ENCODE assay signal across 20 cellular contexts in the genomic region with DNA sequence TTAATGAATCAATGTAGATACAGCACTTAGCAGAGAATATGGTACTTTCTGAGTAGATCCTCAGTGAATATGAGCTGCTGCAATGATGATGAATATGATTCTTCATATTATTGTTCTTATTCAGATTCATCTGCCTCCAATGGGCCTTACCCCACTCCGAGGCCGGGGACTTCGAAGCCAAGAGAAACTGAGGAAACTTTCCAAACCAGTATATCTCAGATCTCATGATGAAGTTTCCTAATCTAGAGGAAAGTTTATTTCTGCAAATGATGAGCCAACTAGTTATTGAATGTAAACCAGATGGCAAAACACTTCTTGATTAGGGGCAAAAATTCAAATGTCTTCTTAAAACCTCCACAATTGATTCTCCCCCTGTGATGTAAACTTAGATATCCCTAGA. TPM values are rescaled to one million over a fixed set of nuclear protein-coding genes. Genes with fewer than 3 reads are reported as not detected.
DNase-seq lines count a peak whose midpoint lies in the region; ATAC-seq, FAIRE-seq and TF ChIP-seq lines count a peak whose summit lies in the region.
"Had no signal": no experiment of that assay in that cellular context is flagged by ENCODE, and none has a peak within 500 bp of the region (broad histone marks: within the 10 kb centered on the region; RNA-seq: fewer than 3 reads in every experiment).

No MANE protein-coding gene starts in this region.

- H3K9ac ChIP-seq in HCT116 (ENCODE audit: low read length): no peak overlapping the region

- intact Hi-C loops in HCT116 (cut with micrococcal nuclease): no loop called here
- intact Hi-C loops in dendritic cell treated with granulocyte-macrophage colony-stimulating factor and Interleukin-4, amounts not matched to agents 40 ng/mL and 50 ng/mL, for 4 days (cut with micrococcal nuclease): no loop called here

- no peaks in the 10 kb centered on the region for H4K20me1 ChIP-seq in HCT116 (ENCODE audit: insufficient read depth)

- H3K9me2 ChIP-seq in HCT116 (ENCODE audit: insufficient read depth): no peaks in the 10 kb centered on the region

- no peak overlapping the region for H3K4me2 ChIP-seq in HCT116 (ENCODE audit: low read length)
- H3K4me2 ChIP-seq: A549 had no signal

- DNase-seq in activated T-cell treated with anti-CD3 and anti-CD28 coated beads, Interleukin-2, amount 50 U/mL, for 72 hours: no peak
- no peak for DNase-seq in activated T-cell treated with anti-CD3 and anti-CD28 coated beads, Interleukin-2, amount 50 U/mL, for 4 hours
- DNase-seq in HCT116 (ENCODE audit: low read depth, low spot score) (no peak), mesenteric fat pad (ENCODE audit: low spot score) (peak; percentile 30), NCI-H510A (lab: John Stamatoyannopoulos, UW) (no peak), GM12891 (ENCODE audit: insufficient read length, low spot score) (no peak)
- DNase-seq: AML-193; Caco-2; CD4-positive, alpha-beta T cell; GOT3; H7 had no signal

- RAD21 ChIA-PET in HCT116 (lab: Charles Lee; ENCODE audit: low non-redundant PET in 1 of 2, low total read pairs in 2 of 2, uncharacterized antibody in 2 of 2, unreplicated experiment in 2 of 2): no interaction called here

- no peak for TF ChIP-seq RAD21 in HCT116 (IDR thresholded peaks at IDR 0.05; ENCODE audit: low read depth)

- H2AFZ ChIP-seq in HCT116 (ENCODE audit: low read depth, low read length, poor library complexity, severe bottlenecking): no peak overlapping the region

- H3K36me3 Mint-ChIP-seq in activated T-cell treated with anti-CD3 and anti-CD28 coated beads, Interleukin-2, amount 50 U/mL, for 72 hours (ENCODE audit: insufficient read depth in 2 of 2): peaks cover 1 to 3% of the 10 kb centered on the region in 2 donors
- peaks cover 13% of the 10 kb centered on the region for H3K36me3 Mint-ChIP-seq in activated T-cell treated with anti-CD3 and anti-CD28 coated beads, Interleukin-2, amount 50 U/mL, for 4 hours (ENCODE audit: insufficient read depth)
- H3K36me3 Mint-ChIP-seq in dendritic cell treated with granulocyte-macrophage colony-stimulating factor and Interleukin-4, amounts not matched to agents 40 ng/mL and 50 ng/mL, for 4 days (ENCODE audit: low read depth): peaks cover 10% of the 10 kb centered on the region

- H3K4me1 ChIP-seq in HCT116 (ENCODE audit: control insufficient read depth in 1 of 2, insufficient read depth in 2 of 2, low read length in 2 of 2): no peaks in the 10 kb centered on the region; a peak in 1 of 4 replicates
- H3K4me1 ChIP-seq: A549 had no signal

- no peak overlapping the region for H3K27ac ChIP-seq in HCT116 (ENCODE audit: low read depth, low read length)
- H3K27ac ChIP-seq: 22Rv1, A549, C4-2B had no signal

- no peaks in the 10 kb centered on the region for H3K27me3 Mint-ChIP-seq in activated T-cell treated with anti-CD3 and anti-CD28 coated beads, Interleukin-2, amount 50 U/mL, for 72 hours (ENCODE audit: low read depth)
- H3K27me3 Mint-ChIP-seq in activated T-cell treated with anti-CD3 and anti-CD28 coated beads, Interleukin-2, amount 50 U/mL, for 4 hours (ENCODE audit: low read depth): no peaks in the 10 kb centered on the region
- H3K27me3 Mint-ChIP-seq in dendritic cell treated with granulocyte-macrophage colony-stimulating factor and Interleukin-4, amounts not matched to agents 40 ng/mL and 50 ng/mL, for 4 days: no peaks in the 10 kb centered on the region
- H3K27me3 Mint-ChIP-seq: CD4-positive, alpha-beta T cell had no signal

- no peaks in the 10 kb centered on the region for H3K79me2 ChIP-seq in HCT116 (ENCODE audit: insufficient read depth, low read length)

- TF ChIP-seq CTCF in HCT116 (IDR thresholded peaks at IDR 0.05 in 2 of 3, conservative IDR thresholded peaks at IDR 0.05 in 1 of 3; ENCODE audit: borderline replicate concordance in 1 of 3, insufficient read depth in 1 of 3, low read depth in 2 of 3, low read length in 2 of 3): no peak

- ATAC-seq in activated T-cell treated with anti-CD3 and anti-CD28 coated beads, Interleukin-2, amount 50 U/mL, for 72 hours (replicated peaks in 1 of 2): no peak
- no peak for ATAC-seq in activated T-cell treated with anti-CD3 and anti-CD28 coated beads, Interleukin-2, amount 50 U/mL, for 4 hours
- ATAC-seq in HCT116: no peak
- ATAC-seq in GM18909 (IDR thresholded peaks at IDR 0.05; ENCODE audit: poor library complexity, unreplicated experiment): no peak
- ATAC-seq: A549 had no signal

- POLR2A ChIA-PET in HCT116 (lab: Charles Lee): no interaction called here

- H3K9me3 ChIP-seq in HCT116 (ENCODE audit: control insufficient read depth in 1 of 2, insufficient read depth in 1 of 2, low read depth in 1 of 2, low read length in 2 of 2): no peaks in the 10 kb centered on the region
- H3K9me3 ChIP-seq: A549, Caco-2 had no signal

- H3K27ac Mint-ChIP-seq in activated T-cell treated with anti-CD3 and anti-CD28 coated beads, Interleukin-2, amount 50 U/mL, for 72 hours: peak overlapping the region; percentile 33
- H3K27ac Mint-ChIP-seq in dendritic cell treated with granulocyte-macrophage colony-stimulating factor and Interleukin-4, amounts not matched to agents 40 ng/mL and 50 ng/mL, for 4 days: peak overlapping the region; percentile 58
- H3K27ac Mint-ChIP-seq: CD4-positive, alpha-beta T cell had no signal

- CTCF ChIA-PET in HCT116 (lab: Charles Lee): no interaction called here

- H3K9me3 Mint-ChIP-seq in activated T-cell treated with anti-CD3 and anti-CD28 coated beads, Interleukin-2, amount 50 U/mL, for 72 hours: no peaks in the 10 kb centered on the region
- H3K9me3 Mint-ChIP-seq in activated T-cell treated with anti-CD3 and anti-CD28 coated beads, Interleukin-2, amount 50 U/mL, for 4 hours: no peaks in the 10 kb centered on the region
- no peaks in the 10 kb centered on the region for H3K9me3 Mint-ChIP-seq in dendritic cell treated with granulocyte-macrophage colony-stimulating factor and Interleukin-4, amounts not matched to agents 40 ng/mL and 50 ng/mL, for 4 days

- no peak overlapping the region for H3K4me3 ChIP-seq in HCT116 (replicated peaks in 1 of 2; ENCODE audit: low read depth in 1 of 2, low read length in 2 of 2)
- H3K4me3 ChIP-seq: A549 had no signal

- H3K36me3 ChIP-seq in HCT116 (ENCODE audit: control insufficient read depth in 1 of 2, insufficient read depth in 2 of 2, low read length in 2 of 2): 0 out of 4 replicates have a peak, but pooled peaks cover 0 to 3% of the 10 kb centered on the region in 2 experiments

- peaks cover 4% of the 10 kb centered on the region for H3K4me1 Mint-ChIP-seq in activated T-cell treated with anti-CD3 and anti-CD28 coated beads, Interleukin-2, amount 50 U/mL, for 72 hours (ENCODE audit: low read depth)
- H3K4me1 Mint-ChIP-seq in activated T-cell treated with anti-CD3 and anti-CD28 coated beads, Interleukin-2, amount 50 U/mL, for 4 hours (ENCODE audit: low read depth): peaks cover 1% of the 10 kb centered on the region
- peaks cover 47% of the 10 kb centered on the region for H3K4me1 Mint-ChIP-seq in dendritic cell treated with granulocyte-macrophage colony-stimulating factor and Interleukin-4, amounts not matched to agents 40 ng/mL and 50 ng/mL, for 4 days (ENCODE audit: low read depth)

- no peak for FAIRE-seq in GM12891 (lab: Jason Lieb, UNC)
- FAIRE-seq: A549, G401.6, GM12892, GM18507, HTR-8/SVneo had no signal

- no peaks in the 10 kb centered on the region for H3K27me3 ChIP-seq in HCT116 (ENCODE audit: insufficient read depth, low read length)

- no peak for TF ChIP-seq POLR2A in HCT116 (IDR thresholded peaks at IDR 0.05; ENCODE audit: borderline replicate concordance, extremely low read depth, insufficient read depth, insufficient read length)
- no peak for TF ChIP-seq POLR2A in GM12891 (IDR thresholded peaks at IDR 0.05; ENCODE audit: low read depth, low read length)

- BruUV-seq in HCT116 (replicated peaks; lab: Mats Ljungman, UMichigan): TSS peak; percentile 32

- H3K4me3 Mint-ChIP-seq in activated T-cell treated with anti-CD3 and anti-CD28 coated beads, Interleukin-2, amount 50 U/mL, for 72 hours: no peak overlapping the region
- H3K4me3 Mint-ChIP-seq in activated T-cell treated with anti-CD3 and anti-CD28 coated beads, Interleukin-2, amount 50 U/mL, for 4 hours: no peak overlapping the region
- no peak overlapping the region for H3K4me3 Mint-ChIP-seq in dendritic cell treated with granulocyte-macrophage colony-stimulating factor and Interleukin-4, amounts not matched to agents 40 ng/mL and 50 ng/mL, for 4 days
- H3K4me3 Mint-ChIP-seq: CD4-positive, alpha-beta T cell had no signal

TF ChIP-seq in HCT116, 20 proteins besides CTCF, POLR2A, EP300 and RAD21 (continues in another document):
- TF ChIP-seq TCF7L2 (IDR thresholded peaks at IDR 0.05; ENCODE audit: borderline replicate concordance, extremely low read depth, insufficient read depth, insufficient read length): no peak
- no peak for TF ChIP-seq CEBPB (IDR thresholded peaks at IDR 0.05; ENCODE audit: low read depth)
- TF ChIP-seq ZFX (IDR thresholded peaks at IDR 0.05): no peak
- TF ChIP-seq EGR1 (IDR thresholded peaks at IDR 0.05; ENCODE audit: low read depth): no peak
- TF ChIP-seq EZH2 (IDR thresholded peaks at IDR 0.05): no peak
- TF ChIP-seq SP1 (IDR thresholded peaks at IDR 0.05; ENCODE audit: low read depth): no peak

TF ChIP-seq in GM12891, 5 proteins besides CTCF, POLR2A, EP300 and RAD21:
- TF ChIP-seq POLR2AphosphoS5 (IDR thresholded peaks at IDR 0.05; ENCODE audit: low read depth, low read length) (no peak), TAF1 (IDR thresholded peaks at IDR 0.05; ENCODE audit: low read depth, low read length) (no peak), POU2F2 (IDR thresholded peaks at IDR 0.05; ENCODE audit: low read depth, low read length) (no peak)
TF ChIP-seq in GM12891: peak in this region for 0.

RNA-seq across cellular contexts. Expression of gene LYRM1, which starts 23.3 kb away (rescaled TPM):
- 10 to 100 TPM; 31.8 to 44.0 TPM for total RNA-seq in activated T-cell treated with anti-CD3 and anti-CD28 coated beads, Interleukin-2, amount 50 U/mL, for 72 hours
- total RNA-seq in activated T-cell treated with anti-CD3 and anti-CD28 coated beads, Interleukin-2, amount 50 U/mL, for 4 hours: 10 to 100 TPM; 16.0 to 18.2 (median 16.4) TPM
- total RNA-seq in HCT116 (2021; ENCODE audit: unreplicated experiment) (26.7 TPM), mesenteric fat pad (42.0 TPM)
- 41.5 and 44.9 TPM in 2 replicates for polyA plus RNA-seq in HCT116 (2012)
- polyA plus RNA-seq in GM12891 (2012; ENCODE audit: low read depth, missing spikeins): 32.4 TPM

RNA-seq across cellular contexts. Expression of gene DCUN1D3, which starts 23.7 kb away (rescaled TPM):
- total RNA-seq in activated T-cell treated with anti-CD3 and anti-CD28 coated beads, Interleukin-2, amount 50 U/mL, for 72 hours: 1 to 10 TPM; 5.7 to 9.9 TPM
- 1 to 10 TPM; 5.8 to 7.5 (median 7.3) TPM for total RNA-seq in activated T-cell treated with anti-CD3 and anti-CD28 coated beads, Interleukin-2, amount 50 U/mL, for 4 hours
- total RNA-seq in HCT116 (2021; ENCODE audit: unreplicated experiment): 16.4 TPM
- 7.4 and 7.7 TPM in 2 replicates for polyA plus RNA-seq in HCT116 (2012)
- total RNA-seq in mesenteric fat pad: 187 TPM
- polyA plus RNA-seq in GM12891 (2012; ENCODE audit: low read depth, missing spikeins): 1.9 TPM

Comparison
In these comparisons a context has a peak if more than half of its experiments do, and no peak if none do; other contexts are left out.
1. RNA of gene DCUN1D3, which starts 23.7 kb away (total RNA-seq): 187 TPM in mesenteric fat pad (single experiment); 16.4 TPM in HCT116 (single experiment), 5.7 to 9.9 TPM in activated T-cell treated with anti-CD3 and anti-CD28 coated beads, Interleukin-2, amount 50 U/mL, for 72 hours and 5.8 to 7.5 TPM in activated T-cell treated with anti-CD3 and anti-CD28 coated beads, Interleukin-2, amount 50 U/mL, for 4 hours; every median in the first group is over 10 times any median in the second.